Comparison of ENCODE assay signal across 8 cellular contexts in the genomic region with DNA sequence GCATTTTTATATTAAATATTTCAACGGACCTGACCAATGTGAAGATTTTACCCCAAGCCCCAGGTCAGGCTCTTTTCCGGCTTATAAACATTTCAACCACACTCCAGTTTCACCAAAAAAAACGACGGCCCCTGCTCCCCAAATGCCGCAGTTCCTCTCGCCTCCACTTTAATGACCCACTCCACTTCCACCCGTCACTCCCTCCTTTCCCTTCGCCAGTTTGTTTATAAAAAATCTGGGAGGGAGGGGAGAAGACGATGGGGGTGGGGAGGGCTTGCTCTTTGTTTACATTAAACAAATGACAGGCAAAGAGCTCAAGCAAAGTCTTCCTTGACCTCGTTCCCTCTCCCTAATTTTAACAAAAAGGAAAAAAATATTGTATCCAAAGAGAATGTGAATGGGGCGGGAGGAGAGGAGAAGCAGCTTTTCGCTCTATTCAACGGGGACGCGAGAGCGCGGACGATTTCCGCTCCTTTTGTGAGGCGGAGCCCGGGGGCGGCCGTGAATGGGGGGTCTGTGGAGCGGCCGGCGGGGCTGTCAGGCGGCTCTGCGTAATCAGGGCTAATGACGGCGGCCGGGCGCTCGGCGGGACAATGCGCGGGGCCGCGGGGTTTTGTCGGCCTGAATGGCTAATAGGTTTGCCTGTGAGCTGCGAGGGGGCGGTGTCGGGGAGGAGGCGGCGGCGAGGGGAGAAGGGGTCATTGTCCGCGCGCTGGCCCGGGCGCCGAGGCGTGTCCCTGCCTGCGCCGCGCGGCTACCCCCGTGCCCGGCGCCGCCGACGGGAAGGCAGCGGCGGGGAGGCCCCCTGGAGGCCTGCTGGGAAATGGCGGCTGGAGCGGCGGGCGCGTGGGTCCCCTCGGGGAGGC. TPM values are rescaled to one million over a fixed set of nuclear protein-coding genes. Genes with fewer than 3 reads are reported as not detected.
A peak's percentile ranks its signal among the peaks of the same experiment; 100 is the strongest.
DNase-seq lines count a peak whose midpoint lies in the region; ATAC-seq and TF ChIP-seq lines count a peak whose summit lies in the region.

No MANE protein-coding gene starts in this region.

- H3K9me3 ChIP-seq in CD4-positive, alpha-beta T cell (ENCODE audit: control insufficient read depth, low read length) = no peaks in the 10 kb centered on the region

- DNase-seq in CD4-positive, alpha-beta T cell = no peak
- peak; percentile 44 for DNase-seq in NCI-H345 treated with DMSO at 0.1 percent for 48 hours (lab: John Stamatoyannopoulos, UW; ENCODE audit: unreplicated experiment)
- no peak for DNase-seq in central memory CD8-positive, alpha-beta T cell (ENCODE audit: low spot score in 2 of 2)
- DNase-seq in mesothelial cell of epicardium (ENCODE audit: low spot score in 2 of 2, unreplicated experiment in 2 of 2) = peak in 1 of 2 experiments; percentile 52
- DNase-seq in kidney tubule cell (ENCODE audit: low spot score) = no peak
- no peak for DNase-seq in stimulated activated naive CD4-positive, alpha-beta T cell treated with Interleukin-2 at 50 U/mL for 16 hours (lab: John Stamatoyannopoulos, UW)
- no peak for DNase-seq in posterior vena cava (ENCODE audit: low spot score)

- TF ChIP-seq CTCF in CD4-positive, alpha-beta T cell (IDR thresholded peaks at IDR 0.05) = no peak
- TF ChIP-seq CTCF in mesothelial cell of epicardium (IDR thresholded peaks at IDR 0.05; ENCODE audit: unreplicated experiment) = peak; percentile 56

- peak overlapping the region; percentile 30 for H3K4me3 Mint-ChIP-seq in CD4-positive, alpha-beta T cell
- H3K4me3 Mint-ChIP-seq in central memory CD8-positive, alpha-beta T cell = peak overlapping the region; percentile 47
- peak overlapping the region; percentile 60 for H3K4me3 Mint-ChIP-seq in mesothelial cell of epicardium

- H3K4me1 Mint-ChIP-seq in CD4-positive, alpha-beta T cell (ENCODE audit: low read depth) = peaks cover 17% of the 10 kb centered on the region
- H3K4me1 Mint-ChIP-seq in central memory CD8-positive, alpha-beta T cell = no peaks in the 10 kb centered on the region
- H3K4me1 Mint-ChIP-seq in mesothelial cell of epicardium = no peaks in the 10 kb centered on the region

- H3K27me3 ChIP-seq in CD4-positive, alpha-beta T cell (ENCODE audit: control insufficient read depth, insufficient read depth, low read length) = peaks cover 88% of the 10 kb centered on the region

- no peak overlapping the region for H3K27ac ChIP-seq in CD4-positive, alpha-beta T cell (ENCODE audit: low read depth, low read length)

- POLR2A ChIA-PET in CD4-positive, alpha-beta T cell (lab: Charles Lee) = no interaction called here

- intact Hi-C loops in CD4-positive, alpha-beta T cell (cut with DNase I, micrococcal nuclease) = no loop called here
- intact Hi-C loops in posterior vena cava (cut with DNase I) = no loop called here

- peaks cover 85% of the 10 kb centered on the region for H3K27me3 Mint-ChIP-seq in CD4-positive, alpha-beta T cell
- peaks cover 80% of the 10 kb centered on the region for H3K27me3 Mint-ChIP-seq in central memory CD8-positive, alpha-beta T cell
- peaks cover 99% of the 10 kb centered on the region for H3K27me3 Mint-ChIP-seq in mesothelial cell of epicardium (ENCODE audit: low read depth)

- CTCF ChIA-PET in CD4-positive, alpha-beta T cell (lab: Charles Lee) = no interaction called here

- no peak for ATAC-seq in CD4-positive, alpha-beta T cell (ENCODE audit: poor library complexity)
- peak; percentile 54 for ATAC-seq in GM21723 (IDR thresholded peaks at IDR 0.05; ENCODE audit: unreplicated experiment)
- ATAC-seq in central memory CD8-positive, alpha-beta T cell (replicated peaks; ENCODE audit: extremely low read depth, poor library complexity, severe bottlenecking) = no peak

- H3K27ac Mint-ChIP-seq in CD4-positive, alpha-beta T cell = no peak overlapping the region
- H3K27ac Mint-ChIP-seq in central memory CD8-positive, alpha-beta T cell (ENCODE audit: low read depth) = no peak overlapping the region
- no peak overlapping the region for H3K27ac Mint-ChIP-seq in mesothelial cell of epicardium

- H3K36me3 Mint-ChIP-seq in CD4-positive, alpha-beta T cell (ENCODE audit: low read depth) = no peaks in the 10 kb centered on the region
- peaks cover 4% of the 10 kb centered on the region for H3K36me3 Mint-ChIP-seq in central memory CD8-positive, alpha-beta T cell (ENCODE audit: insufficient read depth)
- H3K36me3 Mint-ChIP-seq in mesothelial cell of epicardium = no peaks in the 10 kb centered on the region

- H3K9me3 Mint-ChIP-seq in CD4-positive, alpha-beta T cell = no peaks in the 10 kb centered on the region
- no peaks in the 10 kb centered on the region for H3K9me3 Mint-ChIP-seq in central memory CD8-positive, alpha-beta T cell
- no peaks in the 10 kb centered on the region for H3K9me3 Mint-ChIP-seq in mesothelial cell of epicardium

RNA-seq across cellular contexts. Expression of a gene that starts 5.7 kb away (rescaled TPM):
- total RNA-seq in CD4-positive, alpha-beta T cell = not detected
- total RNA-seq in mesothelial cell of epicardium (not detected in 3 replicates), posterior vena cava (not detected)

RNA-seq across cellular contexts. Expression of a gene that starts 28.7 kb away (rescaled TPM):
- total RNA-seq in CD4-positive, alpha-beta T cell = not detected
- total RNA-seq in mesothelial cell of epicardium = 1.3 to 2.3 TPM (median 1.6 TPM) in 3 replicates
- under 1 TPM in 1 of 2 donors, not detected in 1; 0.43 TPM for total RNA-seq in posterior vena cava
